In genomic region chr19:3556978-3557460, GRCh38 we compare ENCODE assay signal across 10 cellular contexts. TPM values are rescaled to one million over a fixed set of nuclear protein-coding genes. Genes with fewer than 3 reads are reported as not detected.
DNase-seq lines count a peak whose midpoint lies in the region; ATAC-seq, FAIRE-seq and TF ChIP-seq lines count a peak whose summit lies in the region.
"Had no signal": no experiment of that assay in that cellular context is flagged by ENCODE, and none has a peak within 500 bp of the region (broad histone marks: within the 10 kb centered on the region; RNA-seq: fewer than 3 reads in every experiment).

No MANE protein-coding gene starts in this region.

- H3K4me3 Mint-ChIP-seq in T-cell, result peak overlapping the region; percentile 89 to 99 (median 98)

- POLR2A ChIA-PET in T-cell (lab: Charles Lee), result interaction anchor here in 1 of 2 donors (1.1 kb wide), 1 partner anchor 12 kb away, joined by 3 read pairs; no protein-coding TSS in a partner anchor

- intact Hi-C loops in kidney (cut with DNase I), result no loop called here

- no peaks in the 10 kb centered on the region for H3K36me3 ChIP-seq in kidney (ENCODE audit: control insufficient read depth in 1 of 2, insufficient read depth in 2 of 2, low read length in 2 of 2)

- H3K36me3 Mint-ChIP-seq in T-cell, result no peaks in the 10 kb centered on the region

- peaks cover 3 to 20% of the 10 kb centered on the region in 2 donors for H3K4me1 ChIP-seq in kidney (ENCODE audit: control insufficient read depth in 1 of 2, insufficient read depth in 1 of 2, low read depth in 1 of 2, low read length in 2 of 2)

- peaks cover 38 to 44% (median 42%) of the 10 kb centered on the region in 3 donors for H3K4me1 Mint-ChIP-seq in T-cell

- no peak for FAIRE-seq in kidney (lab: Jason Lieb, UNC)
- FAIRE-seq: A204.1 had no signal

- H3K27me3 Mint-ChIP-seq in T-cell, result no peaks in the 10 kb centered on the region

- ATAC-seq in HG03064 (IDR thresholded peaks at IDR 0.05; ENCODE audit: low read depth, unreplicated experiment), result peak; percentile 31
- peak; percentile 28 to 44 (median 32) for ATAC-seq in T-cell (replicated peaks in 1 of 4)

- DNase-seq in DMS 273 (lab: John Stamatoyannopoulos, UW; ENCODE audit: unreplicated experiment), result peak; percentile 85
- DNase-seq in DMS 273 treated with DMSO at 0.1 percent for 48 hours (lab: John Stamatoyannopoulos, UW), result no peak
- DNase-seq in T-cell, result peak in 28 of 34 experiments; percentile 23 to 74 (median 43)
- peak; percentile 24 for DNase-seq in amniotic stem cell (lab: John Stamatoyannopoulos, UW)
- DNase-seq in kidney, result peak; percentile 86
- peak; percentile 67 to 76 for DNase-seq in stimulated activated CD4-positive, alpha-beta T cell treated with anti-CD3 and anti-CD28 coated beads, Interleukin-4, amount 100 ng/mL, for 4 hours
- no peak for DNase-seq in Ammon's horn (ENCODE audit: low spot score)

- CTCF ChIA-PET in T-cell (lab: Charles Lee), result interaction anchor here (0.6 to 1.1 kb wide), 4 partner anchors 12 to 1234 kb away, joined by 4 to 5 read pairs (median 4); partner anchors contain the start of gene FEM1A (in 1 of the 2)

- H3K27ac Mint-ChIP-seq in T-cell, result peak overlapping the region; percentile 91 to 97

- H3K9me3 ChIP-seq in kidney (ENCODE audit: control insufficient read depth in 1 of 2, low read length in 2 of 2), result no peaks in the 10 kb centered on the region

- peak overlapping the region; percentile 97 to 99 for H3K4me3 ChIP-seq in kidney (ENCODE audit: low read length in 2 of 2)

- H3K9me3 Mint-ChIP-seq in T-cell, result no peaks in the 10 kb centered on the region

- peak overlapping the region; percentile 98 to 99 for H3K9ac ChIP-seq in kidney (ENCODE audit: low read length in 2 of 2)

- peak overlapping the region; percentile 72 to 77 for H3K27ac ChIP-seq in kidney (ENCODE audit: low read depth in 2 of 2, low read length in 2 of 2)

- TF ChIP-seq CTCF in kidney (IDR thresholded peaks at IDR 0.05; ENCODE audit: borderline replicate concordance, extremely low read depth, insufficient read depth), result peak; percentile 3

RNA-seq across cellular contexts. Expression of gene MFSD12, which starts 0.4 kb away (rescaled TPM):
- 100 to 1,000 TPM in 3 of 5 donors, 10 to 100 TPM in 2; 81.2 to 147 (median 141) TPM for total RNA-seq in T-cell
- total RNA-seq in kidney, result 124 TPM
- polyA plus RNA-seq in kidney (ENCODE audit: insufficient read depth, low read depth, low replicate concordance), result 113 TPM

RNA-seq across cellular contexts. Expression of gene HMG20B, which starts 15.7 kb away (rescaled TPM):
- total RNA-seq in T-cell (10 to 100 TPM; 38.0 to 81.6 (median 74.7) TPM), kidney (69.7 TPM)
- 82.6 TPM for polyA plus RNA-seq in kidney (ENCODE audit: insufficient read depth, low read depth, low replicate concordance)

RNA-seq across cellular contexts. Expression of gene TEKTIP1, which starts 18.0 kb away (rescaled TPM):
- 10 to 100 TPM in 3 of 5 donors, 1 to 10 TPM in 2; 7.7 to 12.4 (median 10.3) TPM for total RNA-seq in T-cell
- total RNA-seq in kidney, result 9.2 TPM
- polyA plus RNA-seq in kidney (ENCODE audit: insufficient read depth, low read depth, low replicate concordance), result 1.2 TPM
- total RNA-seq: renal cortical epithelial cell had no signal

RNA-seq across cellular contexts. Expression of gene GIPC3, which starts 28.3 kb away (rescaled TPM):
- total RNA-seq in T-cell, result 1 to 10 TPM; 1.5 to 4.3 (median 2.7) TPM
- 2.1 TPM for total RNA-seq in kidney
- polyA plus RNA-seq in kidney (ENCODE audit: insufficient read depth, low read depth, low replicate concordance), result 2.1 TPM
- total RNA-seq: renal cortical epithelial cell had no signal

RNA-seq across cellular contexts. Expression of gene TBXA2R, which starts 49.7 kb away (rescaled TPM):
- 10 to 100 TPM in 1 of 5 donors, 1 to 10 TPM in 4; 2.4 to 11.2 (median 7.1) TPM for total RNA-seq in T-cell
- 6.7 TPM for total RNA-seq in kidney
- 8.8 TPM for polyA plus RNA-seq in kidney (ENCODE audit: insufficient read depth, low read depth, low replicate concordance)

Comparison
In these comparisons a context has a peak if more than half of its experiments do, and no peak if none do; other contexts are left out.
1. DNase-seq: peak in DMS 273 (single experiment), T-cell (28 of 34), amniotic stem cell (single experiment), kidney (single experiment) and stimulated activated CD4-positive, alpha-beta T cell treated with anti-CD3 and anti-CD28 coated beads, Interleukin-4, amount 100 ng/mL, for 4 hours (2 of 2); none in DMS 273 treated with DMSO at 0.1 percent for 48 hours (single experiment) and Ammon's horn (single experiment).